ENCODE assay signal across 13 cellular contexts in the genomic region with DNA sequence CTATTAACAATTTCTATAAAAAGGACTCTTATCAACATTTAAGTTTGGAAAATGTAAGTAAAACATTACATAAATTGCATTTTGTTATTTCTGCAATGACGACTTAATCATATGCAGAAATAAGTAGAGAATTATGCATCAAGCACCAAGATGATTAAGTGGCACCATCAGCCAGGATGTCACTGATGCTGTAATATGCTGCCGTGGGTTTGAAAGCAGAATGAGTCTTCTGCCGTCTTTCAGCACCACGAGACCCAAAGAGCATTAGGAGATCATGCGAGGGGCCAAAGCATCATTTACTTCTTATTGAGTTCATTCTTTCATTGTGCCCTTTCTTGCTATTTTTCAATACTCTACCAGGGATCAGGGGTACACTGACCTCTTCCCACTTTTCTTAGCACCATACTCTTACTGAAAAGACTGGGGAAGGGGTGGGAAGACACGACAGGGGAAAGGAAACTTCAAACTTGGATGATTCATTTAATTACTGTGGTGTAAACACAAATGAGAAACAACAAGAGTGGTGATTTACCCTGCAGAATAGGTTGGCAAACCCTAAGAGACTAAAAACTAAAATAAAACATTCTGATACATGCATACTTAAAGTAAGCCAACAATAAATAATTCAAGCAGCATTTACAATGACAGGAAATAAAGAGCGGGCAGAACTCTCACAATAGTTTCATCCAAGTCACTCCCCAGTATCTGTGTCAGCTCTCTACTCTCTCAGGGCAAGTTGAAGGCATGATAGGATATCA.
"Had no signal": no experiment of that assay in that cellular context is flagged by ENCODE, and none has a peak within 500 bp of the region (broad histone marks: within the 10 kb centered on the region; RNA-seq: fewer than 3 reads in every experiment).

No MANE protein-coding gene starts in this region.

- H3K4me3 ChIP-seq: adrenal gland, colonic mucosa, SK-N-MC, thyroid gland, vagina had no signal

- DNase-seq: activated CD4-positive, alpha-beta T cell treated with anti-CD3 and anti-CD28 coated beads, Interleukin-2, amount 50 U/mL, for 1 hour; activated naive CD4-positive, alpha-beta T cell; adrenal gland; colonic mucosa; effector CD4-positive, alpha-beta T cell; foreskin melanocyte; retina; stimulated activated CD4-positive, alpha-beta T cell treated with anti-CD3 and anti-CD28 coated beads, Interleukin-15, amount 100 ng/mL, for 24 hours; stimulated activated CD4-positive, alpha-beta T cell treated with anti-CD3 and anti-CD28 coated beads, Interleukin-4, amount 100 ng/mL, for 4 hours; thyroid gland; WERI-Rb-1 had no signal

- H3K4me1 ChIP-seq: adrenal gland, colonic mucosa, thyroid gland had no signal

- H3K27ac ChIP-seq: adrenal gland, colonic mucosa, SK-N-MC, thyroid gland, vagina, WERI-Rb-1 had no signal

- H3K36me3 ChIP-seq: colonic mucosa, WERI-Rb-1 had no signal

- H3K27me3 ChIP-seq: adrenal gland, colonic mucosa, thyroid gland, vagina had no signal

- H3K9me3 ChIP-seq: adrenal gland, colonic mucosa, thyroid gland, vagina had no signal
